Comparison of ENCODE assay signal across 29 cellular contexts in genomic region chr10:118508863-118509262, GRCh38.
"Had no signal": no experiment of that assay in that cellular context is flagged by ENCODE, and none has a peak within 500 bp of the region (broad histone marks: within the 10 kb centered on the region; RNA-seq: fewer than 3 reads in every experiment).

No MANE protein-coding gene starts in this region.

- H3K36me3 Mint-ChIP-seq: natural killer cell treated with Interleukin-12 subunit alpha and Interleukin-12 subunit beta and Interleukin-15 and Interleukin-18, amount 100 ng/mL, for 72 hours; stimulated activated effector memory CD8-positive, alpha-beta T cell treated with anti-CD3 and anti-CD28 coated beads, Interleukin-12 subunit alpha, Interleukin-12 subunit beta, amount 100 ng/mL, for 72 hours; stimulated activated naive B cell treated with anti-CD40 and anti-IgM and Interleukin-4, amounts not matched to agents 10 μg/mL and 1 μg/mL and 100 μg/mL, for 72 hours had no signal

- H3K4me3 ChIP-seq: pancreas, psoas muscle, right lobe of liver, sigmoid colon, stomach, thoracic aorta, thyroid gland, tibial nerve, upper lobe of left lung, vagina had no signal

- H3K9me3 Mint-ChIP-seq: natural killer cell treated with Interleukin-12 subunit alpha and Interleukin-12 subunit beta and Interleukin-15 and Interleukin-18, amount 100 ng/mL, for 72 hours; nephron progenitor cell; stimulated activated effector memory CD8-positive, alpha-beta T cell treated with anti-CD3 and anti-CD28 coated beads, Interleukin-12 subunit alpha, Interleukin-12 subunit beta, amount 100 ng/mL, for 72 hours; stimulated activated naive B cell treated with anti-CD40 and anti-IgM and Interleukin-4, amounts not matched to agents 10 μg/mL and 1 μg/mL and 100 μg/mL, for 72 hours; stimulated activated naive CD8-positive, alpha-beta T cell treated with anti-CD3 and anti-CD28 coated beads, Interleukin-15, Interleukin-2, amounts not matched to agents 100 ng/mL and 50 ng/mL, for 24 hours had no signal

- H3K27me3 ChIP-seq: pancreas, right lobe of liver, sigmoid colon, stomach, thyroid gland, tibial nerve, upper lobe of left lung, vagina had no signal

- H3K36me3 ChIP-seq: neutrophil, pancreas, right lobe of liver, sigmoid colon, stomach, thoracic aorta, thyroid gland, tibial nerve, upper lobe of left lung, vagina had no signal

- DNase-seq: nephron progenitor cell; nucleus accumbens; pancreas; posterior cingulate gyrus; psoas muscle; right cardiac atrium; right lobe of liver; sigmoid colon; small intestine; stimulated activated CD4-positive, alpha-beta T cell treated with anti-CD3 and anti-CD28 coated beads, Interleukin-15, amount 100 ng/mL, for 24 hours; stimulated activated CD4-positive, alpha-beta T cell treated with anti-CD3 and anti-CD28 coated beads, Interleukin-2, amount 100 ng/mL, for 24 hours; stimulated activated CD4-positive, alpha-beta T cell treated with anti-CD3 and anti-CD28 coated beads, Interleukin-2, amount 100 ng/mL, for 48 hours; stimulated activated CD4-positive, alpha-beta T cell treated with anti-CD3 and anti-CD28 coated beads, Interleukin-4, amount 100 ng/mL, for 24 hours; stimulated activated naive B cell treated with anti-CD40 and anti-IgM and Interleukin-4, amounts not matched to agents 10 μg/mL and 1 μg/mL and 100 μg/mL, for 72 hours; stimulated activated naive CD4-positive, alpha-beta T cell treated with Interleukin-2 at 50 U/mL for 16 hours; stomach; trophoblast cell; upper lobe of left lung had no signal

- H3K4me3 Mint-ChIP-seq: natural killer cell treated with Interleukin-12 subunit alpha and Interleukin-12 subunit beta and Interleukin-15 and Interleukin-18, amount 100 ng/mL, for 72 hours; nephron progenitor cell; neural crest cell; stimulated activated effector memory CD8-positive, alpha-beta T cell treated with anti-CD3 and anti-CD28 coated beads, Interleukin-12 subunit alpha, Interleukin-12 subunit beta, amount 100 ng/mL, for 72 hours; stimulated activated naive B cell treated with anti-CD40 and anti-IgM and Interleukin-4, amounts not matched to agents 10 μg/mL and 1 μg/mL and 100 μg/mL, for 72 hours; stimulated activated naive CD8-positive, alpha-beta T cell treated with anti-CD3 and anti-CD28 coated beads, Interleukin-15, Interleukin-2, amounts not matched to agents 100 ng/mL and 50 ng/mL, for 24 hours had no signal

- H3K9me3 ChIP-seq: neutrophil, pancreas, psoas muscle, right lobe of liver, sigmoid colon, stomach, thoracic aorta, thyroid gland, tibial nerve, upper lobe of left lung, vagina had no signal

- ATAC-seq: pancreas; psoas muscle; right cardiac atrium; right lobe of liver; stimulated activated naive B cell treated with anti-CD40 and anti-IgM and Interleukin-4, amounts not matched to agents 10 μg/mL and 1 μg/mL and 100 μg/mL, for 72 hours had no signal

- FAIRE-seq: pancreas, small intestine, urothelium cell line had no signal

- H3K27ac Mint-ChIP-seq: natural killer cell treated with Interleukin-12 subunit alpha and Interleukin-12 subunit beta and Interleukin-15 and Interleukin-18, amount 100 ng/mL, for 72 hours; nephron progenitor cell; progenitor cell of endocrine pancreas; stimulated activated effector memory CD8-positive, alpha-beta T cell treated with anti-CD3 and anti-CD28 coated beads, Interleukin-12 subunit alpha, Interleukin-12 subunit beta, amount 100 ng/mL, for 72 hours; stimulated activated naive B cell treated with anti-CD40 and anti-IgM and Interleukin-4, amounts not matched to agents 10 μg/mL and 1 μg/mL and 100 μg/mL, for 72 hours; stimulated activated naive CD8-positive, alpha-beta T cell treated with anti-CD3 and anti-CD28 coated beads, Interleukin-15, Interleukin-2, amounts not matched to agents 100 ng/mL and 50 ng/mL, for 24 hours had no signal

- H3K27ac ChIP-seq: neutrophil, pancreas, psoas muscle, right lobe of liver, sigmoid colon, stomach, thoracic aorta, thyroid gland, tibial nerve, upper lobe of left lung, vagina had no signal

- H3K4me1 ChIP-seq: pancreas, psoas muscle, right lobe of liver, sigmoid colon, stomach, thyroid gland, tibial nerve, upper lobe of left lung, vagina had no signal

- H3K4me1 Mint-ChIP-seq: nephron progenitor cell; neural crest cell; stimulated activated naive B cell treated with anti-CD40 and anti-IgM and Interleukin-4, amounts not matched to agents 10 μg/mL and 1 μg/mL and 100 μg/mL, for 72 hours had no signal
